11 cellular contexts compared by ENCODE assay signal in the genomic region with DNA sequence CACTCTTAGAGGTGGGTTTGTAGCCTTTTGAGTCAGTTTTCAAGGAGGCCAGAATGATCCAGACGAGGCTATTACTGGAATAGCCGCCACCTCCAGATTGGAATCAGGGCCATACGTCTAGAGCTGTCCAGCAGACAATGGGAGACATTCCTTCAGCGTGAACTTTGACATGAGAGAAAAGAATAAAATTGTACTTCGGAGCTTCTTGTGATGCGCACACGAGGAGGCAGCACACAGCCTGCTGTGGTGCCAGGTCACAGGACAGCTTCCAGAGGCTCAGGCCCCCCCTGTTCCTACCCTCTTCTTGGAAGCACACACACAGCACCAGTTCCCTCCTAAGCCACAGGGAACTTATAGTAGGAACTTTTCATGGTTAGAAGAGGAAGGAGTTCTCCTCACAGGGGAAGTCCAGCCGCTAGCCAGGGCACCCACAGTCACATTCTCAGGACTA.
A peak's percentile ranks its signal among the peaks of the same experiment; 100 is the strongest.
DNase-seq lines count a peak whose midpoint lies in the region; TF ChIP-seq lines count a peak whose summit lies in the region.
"Had no signal": no experiment of that assay in that cellular context is flagged by ENCODE, and none has a peak within 500 bp of the region (broad histone marks: within the 10 kb centered on the region; RNA-seq: fewer than 3 reads in every experiment).

No MANE protein-coding gene starts in this region.

- intact Hi-C loops in vagina (cut with DNase I) = no loop called here

- TF ChIP-seq POLR2A in vagina (IDR thresholded peaks at IDR 0.05) = no peak

- no peak overlapping the region for H2AFZ ChIP-seq in neuronal stem cell (ENCODE audit: low read length)

- DNase-seq in amniotic epithelial cell (ENCODE audit: low read depth) (peak; percentile 34), glomerular endothelial cell (ENCODE audit: extremely low read depth, low read depth, low spot score) (peak; percentile 57), neuronal stem cell (ENCODE audit: low spot score) (peak; percentile 37), vagina (ENCODE audit: extremely low spot score in 2 of 2) (no peak), NCI-H1417 (lab: John Stamatoyannopoulos, UW) (no peak), DMS153 treated with DMSO at 0.1 percent for 48 hours (lab: John Stamatoyannopoulos, UW; ENCODE audit: unreplicated experiment) (no peak), SKM-1 (lab: John Stamatoyannopoulos, UW; ENCODE audit: unreplicated experiment) (no peak)
- DNase-seq: activated T-cell treated with anti-CD3 and anti-CD28 coated beads, Interleukin-2, amount 50 U/mL, for 24 hours; NCI-H446 had no signal

- H3K4me1 ChIP-seq in neuronal stem cell (ENCODE audit: control insufficient read depth in 2 of 2, insufficient read depth in 1 of 2, low read depth in 1 of 2, low read length in 2 of 2) (peaks cover 4 to 11% of the 10 kb centered on the region in 2 donors), vagina (peaks cover 4% of the 10 kb centered on the region)

- H3K14ac ChIP-seq in neuronal stem cell (ENCODE audit: low read length) = no peak overlapping the region

- H3K79me1 ChIP-seq in neuronal stem cell (ENCODE audit: low read depth, low read length) = no peaks in the 10 kb centered on the region

- H3K36me3 ChIP-seq in neuronal stem cell (replicated peaks in 1 of 2; ENCODE audit: control insufficient read depth in 2 of 2, insufficient read depth in 2 of 2, low read length in 2 of 2) (peaks cover 4 to 30% of the 10 kb centered on the region in 2 donors), vagina (no peaks in the 10 kb centered on the region)

- H3K9me3 ChIP-seq in neuronal stem cell (replicated peaks in 1 of 2; ENCODE audit: control insufficient read depth in 2 of 2, insufficient read depth in 1 of 2, low read depth in 1 of 2, low read length in 2 of 2) = peaks cover 0 to 11% of the 10 kb centered on the region in 2 donors
- no peaks in the 10 kb centered on the region for H3K9me3 ChIP-seq in vagina

- H3K27ac ChIP-seq in neuronal stem cell (replicated peaks; ENCODE audit: low read length) (peak overlapping the region; percentile 11), vagina (peak overlapping the region; percentile 7)
- H3K27ac ChIP-seq: RWPE1 had no signal

- no peak overlapping the region for H2BK120ac ChIP-seq in neuronal stem cell (ENCODE audit: low read depth, low read length)

- H3K27me3 ChIP-seq in neuronal stem cell (ENCODE audit: control insufficient read depth in 3 of 3, insufficient read depth in 3 of 3, low read depth in 1 of 3, low read length in 3 of 3) (no peaks in the 10 kb centered on the region), vagina (no peaks in the 10 kb centered on the region)

- no CpG with 5 or more reads among the region's 8 CpGs for WGBS in neuronal stem cell (ENCODE audit: extremely low coverage in 2 of 2, insufficient read length in 2 of 2, insufficient replicate concordance in 1 of 2), 2 donors

- no peak overlapping the region for H2BK5ac ChIP-seq in neuronal stem cell (ENCODE audit: low read length)

- no peak overlapping the region for H4K8ac ChIP-seq in neuronal stem cell (ENCODE audit: low read depth, low read length)

- TF ChIP-seq CTCF in vagina (IDR thresholded peaks at IDR 0.05) = no peak

- H3K9ac ChIP-seq in neuronal stem cell (ENCODE audit: low read depth, low read length, poor library complexity) = no peak overlapping the region

- H2AK5ac ChIP-seq in neuronal stem cell (ENCODE audit: low read depth, low read length) = no peak overlapping the region

- no peak overlapping the region for H3K23ac ChIP-seq in neuronal stem cell (ENCODE audit: low read depth, low read length, poor library complexity)

- H3K4me2 ChIP-seq in neuronal stem cell (ENCODE audit: insufficient read depth, low read length, poor library complexity, severe bottlenecking) = no peak overlapping the region

- H3K18ac ChIP-seq in neuronal stem cell (ENCODE audit: low read length) = no peak overlapping the region

- no peak overlapping the region for H2BK15ac ChIP-seq in neuronal stem cell (ENCODE audit: low read length)

- H3K4ac ChIP-seq in neuronal stem cell (ENCODE audit: low read length) = no peak overlapping the region

- no peak overlapping the region for H4K91ac ChIP-seq in neuronal stem cell (ENCODE audit: low read depth, low read length, poor library complexity)

- H3K4me3 ChIP-seq in neuronal stem cell (ENCODE audit: low read length in 2 of 2) (no peak overlapping the region), vagina (no peak overlapping the region)
- H3K4me3 ChIP-seq: lung had no signal

- H2BK12ac ChIP-seq in neuronal stem cell (ENCODE audit: low read length) = no peak overlapping the region

Comparison
In these comparisons a context has a peak if more than half of its experiments do, and no peak if none do; other contexts are left out.
1. DNase-seq: peak in amniotic epithelial cell (single experiment), glomerular endothelial cell (single experiment) and neuronal stem cell (single experiment); none in vagina (0 of 2), NCI-H1417 (0 of 3), DMS153 treated with DMSO at 0.1 percent for 48 hours (single experiment) and SKM-1 (single experiment).